25 cellular contexts compared by ENCODE assay signal in the genomic region with DNA sequence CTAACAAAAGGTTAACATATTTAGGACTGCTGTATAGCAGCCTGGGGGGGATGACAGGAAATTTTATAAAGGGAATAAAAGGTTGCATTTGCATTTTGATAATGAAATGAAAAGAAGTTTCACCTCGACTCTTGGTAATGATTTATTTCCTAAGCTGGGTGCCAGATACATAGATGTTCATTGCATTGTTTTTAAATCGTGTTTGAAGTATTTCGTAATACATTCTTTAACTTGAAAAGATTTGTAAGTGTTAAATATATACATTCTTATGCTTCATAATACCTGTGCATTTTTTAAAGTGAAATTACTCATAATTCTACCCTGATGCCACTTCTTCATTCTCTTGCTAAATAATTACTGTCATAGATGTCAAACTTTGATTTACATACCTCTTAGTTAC. TPM values are rescaled to one million over a fixed set of nuclear protein-coding genes. Genes with fewer than 3 reads are reported as not detected.
A peak's percentile ranks its signal among the peaks of the same experiment; 100 is the strongest.
DNase-seq lines count a peak whose midpoint lies in the region; ATAC-seq, FAIRE-seq and TF ChIP-seq lines count a peak whose summit lies in the region.
"Had no signal": no experiment of that assay in that cellular context is flagged by ENCODE, and none has a peak within 500 bp of the region (broad histone marks: within the 10 kb centered on the region; RNA-seq: fewer than 3 reads in every experiment).

No MANE protein-coding gene starts in this region.

- H3K4me3 ChIP-seq in breast epithelium: no peak overlapping the region
- no peak overlapping the region for H3K4me3 ChIP-seq in GM23338
- H3K4me3 ChIP-seq in lower lobe of right lung: no peak overlapping the region
- H3K4me3 ChIP-seq: BLaER1 treated with 17β-estradiol and CSF1 and Interleukin-3, amounts not matched to agents 10 nM and 100 nM; HAP-1 had no signal

- CTCF ChIA-PET in MCF 10A (lab: Yijun Ruan, JAX): interaction anchor here (1.6 kb wide), 1 partner anchor 18 kb away, joined by 3 read pairs; no protein-coding TSS in a partner anchor

- H3K27ac Mint-ChIP-seq in MCF 10A (ENCODE audit: low read depth, unreplicated experiment) (no peak overlapping the region), GM23338 (no peak overlapping the region)
- H3K27ac Mint-ChIP-seq: CD4-positive, alpha-beta T cell; CD8-positive, alpha-beta memory T cell; HFFc6 had no signal

- no peaks in the 10 kb centered on the region for H3K9me3 ChIP-seq in breast epithelium
- H3K9me3 ChIP-seq in lower lobe of right lung: no peaks in the 10 kb centered on the region
- H3K9me3 ChIP-seq: BE2C; BLaER1 treated with 17β-estradiol and CSF1 and Interleukin-3, amounts not matched to agents 10 nM and 100 nM; HAP-1 had no signal

- H3K4me3 Mint-ChIP-seq in MCF 10A (ENCODE audit: unreplicated experiment): no peak overlapping the region
- no peak overlapping the region for H3K4me3 Mint-ChIP-seq in GM23338
- H3K4me3 Mint-ChIP-seq: CD14-positive monocyte; CD4-positive, alpha-beta T cell; CD8-positive, alpha-beta memory T cell; HFFc6 had no signal

- POLR2A ChIA-PET in MCF 10A (lab: Yijun Ruan, JAX): interaction anchor here (0.7 to 1.5 kb wide), 3 partner anchors 27 to 182 kb away, joined by 3 read pairs; no protein-coding TSS in a partner anchor

- H3K36me3 Mint-ChIP-seq in MCF 10A (ENCODE audit: insufficient read depth, unreplicated experiment): peaks cover 38% of the 10 kb centered on the region
- peaks cover 10% of the 10 kb centered on the region; the same call in 2 of the 3 replicates for H3K36me3 Mint-ChIP-seq in GM23338 (ENCODE audit: low read depth)

- no peak for ATAC-seq in GM23338
- ATAC-seq in lower lobe of right lung: no peak

- H3K4me1 ChIP-seq in breast epithelium (peaks cover 0 to 8% of the 10 kb centered on the region in 2 donors), GM23338 (ENCODE audit: insufficient read depth) (peaks cover 8% of the 10 kb centered on the region; the same call in 1 of the 2 replicates), lower lobe of right lung (peaks cover 17% of the 10 kb centered on the region)
- H3K4me1 ChIP-seq: BE2C had no signal

- no peak overlapping the region for H2AFZ ChIP-seq in GM23338

- no peak overlapping the region for H3K4me2 ChIP-seq in GM23338
- H3K4me2 ChIP-seq: BLaER1 treated with 17β-estradiol and CSF1 and Interleukin-3, amounts not matched to agents 10 nM and 100 nM had no signal

- H3K9me3 Mint-ChIP-seq in MCF 10A (ENCODE audit: unreplicated experiment) (no peaks in the 10 kb centered on the region), GM23338 (no peaks in the 10 kb centered on the region)
- H3K9me3 Mint-ChIP-seq: CD14-positive monocyte; CD4-positive, alpha-beta T cell; CD8-positive, alpha-beta memory T cell had no signal

- DNase-seq in MCF 10A (ENCODE audit: unreplicated experiment) (no peak), breast epithelium (ENCODE audit: low spot score in 2 of 2) (no peak), GM23338 (ENCODE audit: low spot score) (no peak), lower lobe of right lung (no peak), SKM-1 treated with dmso at 0.1 percent for 144 hours (lab: John Stamatoyannopoulos, UW; ENCODE audit: unreplicated experiment) (no peak)
- DNase-seq: ACHN; AML-193; BE2C; CD4-positive, alpha-beta T cell; CD8-positive, alpha-beta memory T cell; DMS53; DMS79 treated with DMSO at 0.1 percent for 48 hours; GF-D8; GOT3; HFFc6 had no signal

- no peaks in the 10 kb centered on the region for H3K27me3 Mint-ChIP-seq in MCF 10A (ENCODE audit: insufficient read depth, unreplicated experiment)
- peaks cover 2% of the 10 kb centered on the region for H3K27me3 Mint-ChIP-seq in GM23338 (ENCODE audit: insufficient read depth, low read depth, poor library complexity)

- no peaks in the 10 kb centered on the region for H3F3A ChIP-seq in GM23338 (replicated peaks; ENCODE audit: low read depth)

- FAIRE-seq in colon (lab: Jason Lieb, UNC): peak; percentile 28
- FAIRE-seq: GM12891, GM18507, H54 had no signal

- no peak overlapping the region for H3K27ac ChIP-seq in breast epithelium
- peak overlapping the region; percentile 39; the same call in 1 of the 2 replicates for H3K27ac ChIP-seq in GM23338 (ENCODE audit: low read depth)
- H3K27ac ChIP-seq in lower lobe of right lung: no peak overlapping the region
- H3K27ac ChIP-seq: 22Rv1; BLaER1 treated with 17β-estradiol and CSF1 and Interleukin-3, amounts not matched to agents 10 nM and 100 nM had no signal

- intact Hi-C loops in MCF 10A (cut with micrococcal nuclease): no loop called here
- intact Hi-C loops in breast epithelium (cut with DNase I; ENCODE audit: low total_unique reads): no loop called here
- intact Hi-C loops in lower lobe of right lung (cut with DNase I): no loop called here

- TSS peak; percentile 13 for BruUV-seq in MCF 10A (replicated peaks; lab: Mats Ljungman, UMichigan)

- H3K4me1 Mint-ChIP-seq in MCF 10A (ENCODE audit: insufficient read depth, unreplicated experiment): peaks cover 18% of the 10 kb centered on the region
- peaks cover 20% of the 10 kb centered on the region for H3K4me1 Mint-ChIP-seq in GM23338
- H3K4me1 Mint-ChIP-seq: CD14-positive monocyte had no signal

- no peaks in the 10 kb centered on the region for H3K9me2 ChIP-seq in GM23338 (ENCODE audit: insufficient read depth)

- H3K36me3 ChIP-seq in breast epithelium: no peaks in the 10 kb centered on the region
- H3K36me3 ChIP-seq in GM23338 (ENCODE audit: insufficient read depth): peaks cover 6% of the 10 kb centered on the region; the same call in 1 of the 2 replicates
- H3K36me3 ChIP-seq in lower lobe of right lung: peaks cover 4% of the 10 kb centered on the region
- H3K36me3 ChIP-seq: BE2C, HAP-1 had no signal

- 0 out of 2 replicates have a peak, but pooled peaks cover 3% of the 10 kb centered on the region for H4K20me1 ChIP-seq in GM23338 (replicated peaks; ENCODE audit: insufficient read depth)
- H4K20me1 ChIP-seq: BLaER1 treated with 17β-estradiol and CSF1 and Interleukin-3, amounts not matched to agents 10 nM and 100 nM had no signal

- TF ChIP-seq POLR2A in breast epithelium (IDR thresholded peaks at IDR 0.05): no peak

- TF ChIP-seq CTCF in MCF 10A (IDR thresholded peaks at IDR 0.05; ENCODE audit: unreplicated experiment): no peak
- no peak for TF ChIP-seq CTCF in breast epithelium (IDR thresholded peaks at IDR 0.05)
- TF ChIP-seq CTCF in GM23338 (conservative IDR thresholded peaks at IDR 0.05; ENCODE audit: low read depth in 2 of 2): no peak
- TF ChIP-seq CTCF in lower lobe of right lung (IDR thresholded peaks at IDR 0.05): no peak

- no peaks in the 10 kb centered on the region for H3K27me3 ChIP-seq in breast epithelium
- no peaks in the 10 kb centered on the region for H3K27me3 ChIP-seq in GM23338 (ENCODE audit: insufficient read depth)
- H3K27me3 ChIP-seq in lower lobe of right lung (ENCODE audit: low read depth): no peaks in the 10 kb centered on the region
- H3K27me3 ChIP-seq: BLaER1 treated with 17β-estradiol and CSF1 and Interleukin-3, amounts not matched to agents 10 nM and 100 nM had no signal

- H3K79me2 ChIP-seq in GM23338 (replicated peaks; ENCODE audit: insufficient read depth): no peaks in the 10 kb centered on the region

TF ChIP-seq in GM23338, 12 proteins besides CTCF, POLR2A, EP300 and RAD21 (continues in another document):
- no peak for TF ChIP-seq CREB1 (CRISPR knock-in tag; IDR thresholded peaks at IDR 0.05; ENCODE audit: low read depth)
- no peak for TF ChIP-seq POLR2AphosphoS5 (IDR thresholded peaks at IDR 0.05; ENCODE audit: low read depth)
- TF ChIP-seq STAT1 (IDR thresholded peaks at IDR 0.05; ENCODE audit: unreplicated experiment): no peak
- no peak for TF ChIP-seq ZNF114 (CRISPR knock-in tag; IDR thresholded peaks at IDR 0.05)
- no peak for TF ChIP-seq EZH2phosphoT487 (IDR thresholded peaks at IDR 0.05; ENCODE audit: unreplicated experiment)
- TF ChIP-seq NANOG (IDR thresholded peaks at IDR 0.05; ENCODE audit: borderline replicate concordance): no peak
- no peak for TF ChIP-seq EZH2 (IDR thresholded peaks at IDR 0.05; ENCODE audit: low read depth, unreplicated experiment)
- no peak for TF ChIP-seq JUNB (IDR thresholded peaks at IDR 0.05; ENCODE audit: unreplicated experiment)
- no peak for TF ChIP-seq ZNF331 (CRISPR knock-in tag; IDR thresholded peaks at IDR 0.05; ENCODE audit: low read depth)
- TF ChIP-seq, protein P1, sequence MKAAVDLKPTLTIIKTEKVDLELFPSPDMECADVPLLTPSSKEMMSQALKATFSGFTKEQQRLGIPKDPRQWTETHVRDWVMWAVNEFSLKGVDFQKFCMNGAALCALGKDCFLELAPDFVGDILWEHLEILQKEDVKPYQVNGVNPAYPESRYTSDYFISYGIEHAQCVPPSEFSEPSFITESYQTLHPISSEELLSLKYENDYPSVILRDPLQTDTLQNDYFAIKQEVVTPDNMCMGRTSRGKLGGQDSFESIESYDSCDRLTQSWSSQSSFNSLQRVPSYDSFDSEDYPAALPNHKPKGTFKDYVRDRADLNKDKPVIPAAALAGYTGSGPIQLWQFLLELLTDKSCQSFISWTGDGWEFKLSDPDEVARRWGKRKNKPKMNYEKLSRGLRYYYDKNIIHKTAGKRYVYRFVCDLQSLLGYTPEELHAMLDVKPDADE (IDR thresholded peaks at IDR 0.05): no peak

RNA-seq across cellular contexts. Expression of gene LDHAL6B, which starts 22.8 kb away (rescaled TPM):
- total RNA-seq in MCF 10A (2022) (not detected in 2 replicates), breast epithelium (not detected), lower lobe of right lung (not detected)
- total RNA-seq in GM23338 (2014; rRNA removed; shearing (Covaris generic)): not detected in 2 replicates
- not detected in 2 replicates for polyA plus RNA-seq in GM23338 (2016; fragmentation: Nextera tagmentation; extraction: Ambion mirVana)
- total RNA-seq: CD4-positive, alpha-beta T cell; CD8-positive, alpha-beta memory T cell; Daoy; G401; HFFc6 had no signal
- polyA plus RNA-seq: CD14-positive monocyte; CD8-positive, alpha-beta memory T cell had no signal
